16 cellular contexts compared by ENCODE assay signal in the genomic region with DNA sequence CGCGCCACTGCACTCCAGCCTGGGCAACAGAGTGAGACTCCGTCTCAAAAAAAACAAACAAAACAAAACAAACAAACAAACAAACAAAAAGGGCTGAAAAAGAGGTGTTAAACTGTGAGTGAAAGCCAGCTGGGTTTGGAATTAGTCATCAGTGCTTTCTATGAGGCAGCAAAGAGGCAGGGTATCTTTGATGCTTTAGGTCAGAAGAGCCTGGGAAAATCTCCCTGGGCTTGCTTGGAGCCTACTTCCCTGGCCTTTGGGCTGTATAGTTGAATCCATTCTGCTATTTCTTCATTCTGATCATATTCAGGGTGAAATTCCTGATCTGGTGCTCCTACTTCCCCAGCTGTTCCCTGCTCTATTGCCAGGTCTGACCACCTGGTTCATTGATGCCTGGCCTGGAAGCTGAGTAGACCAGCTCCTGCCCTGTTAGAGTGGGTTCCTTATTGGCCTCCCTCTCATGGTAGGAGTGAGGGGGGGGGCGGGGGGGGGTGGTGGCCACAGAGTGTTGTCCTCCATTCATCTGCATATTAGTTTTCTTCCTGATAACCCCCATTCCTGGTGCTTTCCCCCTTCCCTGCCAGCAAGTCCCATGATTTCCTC.
A peak's percentile ranks its signal among the peaks of the same experiment; 100 is the strongest.
DNase-seq lines count a peak whose midpoint lies in the region; ATAC-seq, FAIRE-seq and TF ChIP-seq lines count a peak whose summit lies in the region.
"Had no signal": no experiment of that assay in that cellular context is flagged by ENCODE, and none has a peak within 500 bp of the region (broad histone marks: within the 10 kb centered on the region; RNA-seq: fewer than 3 reads in every experiment).

No MANE protein-coding gene starts in this region.

- no peak for TF ChIP-seq RAD21 in GM12878 (IDR thresholded peaks at IDR 0.05; ENCODE audit: insufficient read depth, low read depth, low read length)

- in situ Hi-C loops in GM12878 (cut with MboI): no loop called here

- TF ChIP-seq CTCF in GM12865 (IDR thresholded peaks at IDR 0.05; ENCODE audit: insufficient read depth, low read depth, low read length, missing control alignments) (no peak), GM12878 (IDR thresholded peaks at IDR 0.05 in 2 of 3, conservative IDR thresholded peaks at IDR 0.05 in 1 of 3; ENCODE audit: control insufficient read depth in 2 of 3, extremely low read depth in 1 of 3, insufficient read depth in 1 of 3, low read depth in 3 of 3, low read length in 3 of 3) (no peak), adrenal gland (IDR thresholded peaks at IDR 0.05) (no peak)

- ATAC-seq in GM19463 (IDR thresholded peaks at IDR 0.05; ENCODE audit: unreplicated experiment): peak; percentile 87
- peak; percentile 89 for ATAC-seq in HG02852 (IDR thresholded peaks at IDR 0.05; ENCODE audit: unreplicated experiment)
- peak; percentile 71 for ATAC-seq in GM12878
- ATAC-seq in activated T-cell treated with anti-CD3 and anti-CD28 coated beads, Interleukin-2, amount 50 U/mL, for 4 hours: no peak
- ATAC-seq: gastrocnemius medialis had no signal

- H3K27ac ChIP-seq in GM12878 (ENCODE audit: control insufficient read depth, insufficient read depth): no peak overlapping the region
- no peak overlapping the region for H3K27ac ChIP-seq in adrenal gland
- H3K27ac ChIP-seq: gastrocnemius medialis, prostate gland had no signal

- H3K27me3 ChIP-seq in GM12878 (replicated peaks in 1 of 2; ENCODE audit: control insufficient read depth in 2 of 2, insufficient read depth in 2 of 2, low read length in 1 of 2): no peaks in the 10 kb centered on the region; a peak in 1 of 4 replicates
- no peaks in the 10 kb centered on the region for H3K27me3 ChIP-seq in adrenal gland
- H3K27me3 ChIP-seq: gastrocnemius medialis, MG63 had no signal

- FAIRE-seq in GM12878 (lab: Jason Lieb, UNC): no peak
- FAIRE-seq: GM12891, H54, kidney had no signal

- TF ChIP-seq POLR2A in GM12878 (IDR thresholded peaks at IDR 0.05; ENCODE audit: low read depth, low read length): no peak
- no peak for TF ChIP-seq POLR2A in adrenal gland (IDR thresholded peaks at IDR 0.05)

- WGBS in GM12878 (ENCODE audit: insufficient coverage, insufficient replicate concordance, low lambda C conversion rate, missing lambda C conversion rate): 52% methylated on average over 4 of the region's 4 CpGs
- 65 to 86% (median 70%) methylated on average over 3 to 4 of the region's 4 CpGs for WGBS in adrenal gland, 4 donors

- H3K36me3 ChIP-seq in GM12878 (ENCODE audit: control insufficient read depth in 2 of 2, insufficient read depth in 2 of 2, low read length in 1 of 2) (no peaks in the 10 kb centered on the region), adrenal gland (replicated peaks in 1 of 2) (no peaks in the 10 kb centered on the region)
- H3K36me3 ChIP-seq: gastrocnemius medialis, MG63, prostate gland had no signal

- no peak for TF ChIP-seq EP300 in GM12878 (IDR thresholded peaks at IDR 0.05; ENCODE audit: borderline replicate concordance in 1 of 2, control insufficient read depth in 1 of 2, low read depth in 2 of 2, low read length in 2 of 2)

- H2AFZ ChIP-seq in GM12878 (ENCODE audit: control insufficient read depth, low read depth, low read length): no peak overlapping the region

- BruUV-seq in GM12878 (replicated peaks; lab: Mats Ljungman, UMichigan): no TSS peak

- intact Hi-C loops in GM12878 (cut with micrococcal nuclease; ENCODE audit: unreplicated experiment) (no loop called here), adrenal gland (cut with DNase I) (no loop called here)

- RAD21 ChIA-PET in GM12878 (lab: Charles Lee; ENCODE audit: unreplicated experiment): no interaction called here

- DNase-seq in GM12865 (ENCODE audit: low read depth): peak; percentile 12
- no peak for DNase-seq in GM12878 (ENCODE audit: low read depth, low spot score)
- no peak for DNase-seq in adrenal gland
- DNase-seq in activated T-cell treated with anti-CD3 and anti-CD28 coated beads, Interleukin-2, amount 50 U/mL, for 4 hours: no peak
- no peak for DNase-seq in cortex of kidney (lab: John Stamatoyannopoulos, UW)
- no peak for DNase-seq in stimulated activated CD4-positive, alpha-beta T cell treated with anti-CD3 and anti-CD28 coated beads, Interleukin-2, amount 100 ng/mL, for 48 hours
- DNase-seq: DMS 273 treated with DMSO at 0.1 percent for 48 hours, gastrocnemius medialis, kidney, MG63, NCI-H2171 treated with DMSO at 0.1 percent for 48 hours had no signal

- H3K4me3 ChIP-seq in GM12865 (ENCODE audit: low read depth, low read length) (no peak overlapping the region), GM12878 (no peak overlapping the region), adrenal gland (no peak overlapping the region)
- H3K4me3 ChIP-seq: gastrocnemius medialis, MG63, prostate gland had no signal

- H3K4me2 ChIP-seq in GM12878 (ENCODE audit: control insufficient read depth, insufficient read depth): no peak overlapping the region

- H3K9me3 ChIP-seq in GM12878 (replicated peaks; ENCODE audit: control insufficient read depth, insufficient read depth, low read length) (no peaks in the 10 kb centered on the region), adrenal gland (replicated peaks in 1 of 3) (no peaks in the 10 kb centered on the region)
- H3K9me3 ChIP-seq: gastrocnemius medialis, MG63, prostate gland had no signal

- H3K4me1 Mint-ChIP-seq in activated T-cell treated with anti-CD3 and anti-CD28 coated beads, Interleukin-2, amount 50 U/mL, for 4 hours (ENCODE audit: low read depth): no peaks in the 10 kb centered on the region

- no peaks in the 10 kb centered on the region for H3K79me2 ChIP-seq in GM12878 (ENCODE audit: control insufficient read depth, insufficient read depth, low read length)

- no peaks in the 10 kb centered on the region for H4K20me1 ChIP-seq in GM12878 (ENCODE audit: control insufficient read depth, insufficient read depth)

- H3K27me3 Mint-ChIP-seq in activated T-cell treated with anti-CD3 and anti-CD28 coated beads, Interleukin-2, amount 50 U/mL, for 4 hours (ENCODE audit: low read depth): peaks cover 10% of the 10 kb centered on the region

- H3K9me3 Mint-ChIP-seq in activated T-cell treated with anti-CD3 and anti-CD28 coated beads, Interleukin-2, amount 50 U/mL, for 4 hours: no peaks in the 10 kb centered on the region

- H3K4me3 Mint-ChIP-seq in activated T-cell treated with anti-CD3 and anti-CD28 coated beads, Interleukin-2, amount 50 U/mL, for 4 hours: no peak overlapping the region

- no peak overlapping the region for H3K9ac ChIP-seq in GM12878 (ENCODE audit: control insufficient read depth, insufficient read depth, low read length)

- H3K4me1 ChIP-seq in GM12878 (ENCODE audit: control insufficient read depth, insufficient read depth, low read length): no peaks in the 10 kb centered on the region; the same call in 1 of the 2 replicates
- H3K4me1 ChIP-seq in adrenal gland (replicated peaks in 1 of 2): no peaks in the 10 kb centered on the region
- H3K4me1 ChIP-seq: prostate gland had no signal

- POLR2A ChIA-PET in GM12878 (lab: Charles Lee): no interaction called here

- no peaks in the 10 kb centered on the region for H3K36me3 Mint-ChIP-seq in activated T-cell treated with anti-CD3 and anti-CD28 coated beads, Interleukin-2, amount 50 U/mL, for 4 hours (ENCODE audit: insufficient read depth)

- CTCF ChIA-PET in GM12878 (lab: Yijun Ruan, JAX): interaction anchor here (0.6 kb wide), 1 partner anchor 408 kb away, joined by 3 read pairs; no protein-coding TSS in a partner anchor

- SMC1A ChIA-PET in GM12878 (lab: Charles Lee; ENCODE audit: uncharacterized antibody, unreplicated experiment): interaction anchor here (0.9 kb wide), 1 partner anchor 9 kb away, joined by 4 read pairs; no protein-coding TSS in a partner anchor

TF ChIP-seq in GM12878, 131 proteins besides CTCF, POLR2A, EP300 and RAD21:
- peak; percentile 43; the same call in 1 of the 2 replicates for TF ChIP-seq IRF4 (IDR thresholded peaks at IDR 0.05; ENCODE audit: low read depth, low read length)
- TF ChIP-seq JUNB (IDR thresholded peaks at IDR 0.05): peak; percentile 58
- TF ChIP-seq, protein P1, sequence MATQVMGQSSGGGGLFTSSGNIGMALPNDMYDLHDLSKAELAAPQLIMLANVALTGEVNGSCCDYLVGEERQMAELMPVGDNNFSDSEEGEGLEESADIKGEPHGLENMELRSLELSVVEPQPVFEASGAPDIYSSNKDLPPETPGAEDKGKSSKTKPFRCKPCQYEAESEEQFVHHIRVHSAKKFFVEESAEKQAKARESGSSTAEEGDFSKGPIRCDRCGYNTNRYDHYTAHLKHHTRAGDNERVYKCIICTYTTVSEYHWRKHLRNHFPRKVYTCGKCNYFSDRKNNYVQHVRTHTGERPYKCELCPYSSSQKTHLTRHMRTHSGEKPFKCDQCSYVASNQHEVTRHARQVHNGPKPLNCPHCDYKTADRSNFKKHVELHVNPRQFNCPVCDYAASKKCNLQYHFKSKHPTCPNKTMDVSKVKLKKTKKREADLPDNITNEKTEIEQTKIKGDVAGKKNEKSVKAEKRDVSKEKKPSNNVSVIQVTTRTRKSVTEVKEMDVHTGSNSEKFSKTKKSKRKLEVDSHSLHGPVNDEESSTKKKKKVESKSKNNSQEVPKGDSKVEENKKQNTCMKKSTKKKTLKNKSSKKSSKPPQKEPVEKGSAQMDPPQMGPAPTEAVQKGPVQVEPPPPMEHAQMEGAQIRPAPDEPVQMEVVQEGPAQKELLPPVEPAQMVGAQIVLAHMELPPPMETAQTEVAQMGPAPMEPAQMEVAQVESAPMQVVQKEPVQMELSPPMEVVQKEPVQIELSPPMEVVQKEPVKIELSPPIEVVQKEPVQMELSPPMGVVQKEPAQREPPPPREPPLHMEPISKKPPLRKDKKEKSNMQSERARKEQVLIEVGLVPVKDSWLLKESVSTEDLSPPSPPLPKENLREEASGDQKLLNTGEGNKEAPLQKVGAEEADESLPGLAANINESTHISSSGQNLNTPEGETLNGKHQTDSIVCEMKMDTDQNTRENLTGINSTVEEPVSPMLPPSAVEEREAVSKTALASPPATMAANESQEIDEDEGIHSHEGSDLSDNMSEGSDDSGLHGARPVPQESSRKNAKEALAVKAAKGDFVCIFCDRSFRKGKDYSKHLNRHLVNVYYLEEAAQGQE (IDR thresholded peaks at IDR 0.05; ENCODE audit: low read depth, low read length): no peak

Comparison
In these comparisons a context has a peak if more than half of its experiments do, and no peak if none do; other contexts are left out.
1. ATAC-seq: peak in GM19463 (single experiment), HG02852 (single experiment) and GM12878 (single experiment); none in activated T-cell treated with anti-CD3 and anti-CD28 coated beads, Interleukin-2, amount 50 U/mL, for 4 hours (0 of 2).